Comparison of ENCODE assay signal across 18 cellular contexts in genomic region chr1:936348-936747, GRCh38. TPM values are rescaled to one million over a fixed set of nuclear protein-coding genes. Genes with fewer than 3 reads are reported as not detected.
DNase-seq lines count a peak whose midpoint lies in the region; ATAC-seq, FAIRE-seq and TF ChIP-seq lines count a peak whose summit lies in the region.
"Had no signal": no experiment of that assay in that cellular context is flagged by ENCODE, and none has a peak within 500 bp of the region (broad histone marks: within the 10 kb centered on the region; RNA-seq: fewer than 3 reads in every experiment).

No MANE protein-coding gene starts in this region.

- H3K4ac ChIP-seq in mesendoderm (ENCODE audit: low read depth, low read length) = no peak overlapping the region

- H2BK5ac ChIP-seq in mesendoderm (ENCODE audit: low read length) = no peak overlapping the region

- TF ChIP-seq RAD21 in HepG2 (CRISPR knock-in tag; IDR thresholded peaks at IDR 0.05) = no peak

- no peak overlapping the region for H4K5ac ChIP-seq in mesendoderm (ENCODE audit: low read length)

- peaks cover 13% of the 10 kb centered on the region for H3K4me1 Mint-ChIP-seq in stimulated activated memory B cell treated with anti-CD40 and anti-IgM and Interleukin-4, amounts not matched to agents 10 μg/mL and 1 μg/mL and 100 μg/mL, for 72 hours
- peaks cover 8% of the 10 kb centered on the region for H3K4me1 Mint-ChIP-seq in activated naive CD8-positive, alpha-beta T cell treated with anti-CD3 and anti-CD28 coated beads for 36 hours

- H2AK5ac ChIP-seq in mesendoderm (ENCODE audit: low read length) = no peak overlapping the region

- H3K4me1 ChIP-seq in HepG2 (ENCODE audit: insufficient read depth, low read length) (peaks cover 30% of the 10 kb centered on the region), right lobe of liver (peaks cover 0 to 15% (median 5%) of the 10 kb centered on the region in 4 donors), mesendoderm (ENCODE audit: control insufficient read depth, low read depth, low read length) (peaks cover 16% of the 10 kb centered on the region), breast epithelium (peaks cover 10 to 18% of the 10 kb centered on the region in 2 donors)

- no peak for TF ChIP-seq CTCF in HepG2 (CRISPR knock-in tag; IDR thresholded peaks at IDR 0.05)
- TF ChIP-seq CTCF in right lobe of liver (IDR thresholded peaks at IDR 0.05) = no peak
- TF ChIP-seq CTCF in breast epithelium (IDR thresholded peaks at IDR 0.05) = no peak

- H3K9me3 ChIP-seq in HepG2 (ENCODE audit: low read length) (no peaks in the 10 kb centered on the region), right lobe of liver (no peaks in the 10 kb centered on the region), SK-N-MC (ENCODE audit: low read depth, low read length) (no peaks in the 10 kb centered on the region), breast epithelium (no peaks in the 10 kb centered on the region)
- H3K9me3 ChIP-seq: HAP-1 had no signal

- H3K36me3 Mint-ChIP-seq in stimulated activated memory B cell treated with anti-CD40 and anti-IgM and Interleukin-4, amounts not matched to agents 10 μg/mL and 1 μg/mL and 100 μg/mL, for 72 hours = no peaks in the 10 kb centered on the region
- H3K36me3 Mint-ChIP-seq in activated naive CD8-positive, alpha-beta T cell treated with anti-CD3 and anti-CD28 coated beads for 36 hours = no peaks in the 10 kb centered on the region
- H3K36me3 Mint-ChIP-seq: CD4-positive, alpha-beta memory T cell had no signal

- peaks cover 73% of the 10 kb centered on the region for H3K27me3 Mint-ChIP-seq in stimulated activated memory B cell treated with anti-CD40 and anti-IgM and Interleukin-4, amounts not matched to agents 10 μg/mL and 1 μg/mL and 100 μg/mL, for 72 hours
- H3K27me3 Mint-ChIP-seq in activated naive CD8-positive, alpha-beta T cell treated with anti-CD3 and anti-CD28 coated beads for 36 hours = peaks cover 58% of the 10 kb centered on the region

- H2BK120ac ChIP-seq in mesendoderm (ENCODE audit: low read depth, low read length) = no peak overlapping the region

- peak overlapping the region; percentile 34 for H3K56ac ChIP-seq in mesendoderm (ENCODE audit: low read length)

- CTCF ChIA-PET in HepG2 (lab: Yijun Ruan, JAX; ENCODE audit: low intra/inter-chr PET ratio, low total read pairs) = no interaction called here

- H3K36me3 ChIP-seq in HepG2 (replicated peaks in 1 of 2; ENCODE audit: control insufficient read depth in 1 of 2, insufficient read depth in 2 of 2, low read length in 2 of 2) (no peaks in the 10 kb centered on the region), right lobe of liver (no peaks in the 10 kb centered on the region), SK-N-MC (ENCODE audit: insufficient read depth, low read length) (no peaks in the 10 kb centered on the region; the same call in 1 of the 2 replicates), mesendoderm (ENCODE audit: control insufficient read depth, insufficient read depth, low read length) (no peaks in the 10 kb centered on the region), breast epithelium (no peaks in the 10 kb centered on the region)
- H3K36me3 ChIP-seq: HAP-1 had no signal

- H3K4me2 ChIP-seq in HepG2 (ENCODE audit: low read depth, low read length) (no peak overlapping the region), mesendoderm (ENCODE audit: low read length) (no peak overlapping the region)

- no peak overlapping the region for H2AFZ ChIP-seq in HepG2 (ENCODE audit: low read length)

- no peak overlapping the region for H3K9ac ChIP-seq in HepG2 (ENCODE audit: insufficient read depth, low read depth, low read length)
- H3K9ac ChIP-seq in SK-N-MC (ENCODE audit: insufficient read length) = no peak overlapping the region
- H3K9ac ChIP-seq in mesendoderm (ENCODE audit: low read length) = no peak overlapping the region

- TF ChIP-seq POLR2A in HepG2 (IDR thresholded peaks at IDR 0.05; ENCODE audit: insufficient read depth in 1 of 2, low read depth in 2 of 2, low read length in 2 of 2) (no peak), right lobe of liver (IDR thresholded peaks at IDR 0.05) (no peak), breast epithelium (IDR thresholded peaks at IDR 0.05) (no peak)

- no peak for ATAC-seq in HepG2
- ATAC-seq in right lobe of liver = no peak
- ATAC-seq in stimulated activated memory B cell treated with anti-CD40 and anti-IgM and Interleukin-4, amounts not matched to agents 10 μg/mL and 1 μg/mL and 100 μg/mL, for 72 hours = peak; percentile 17
- ATAC-seq: GM12878 had no signal

- H4K8ac ChIP-seq in mesendoderm (ENCODE audit: low read depth, low read length) = no peak overlapping the region

- no TSS peak for BruUV-seq in HepG2 (replicated peaks; lab: Mats Ljungman, UMichigan)

- H3K27ac ChIP-seq in HepG2 (ENCODE audit: extremely low read length, insufficient read depth, low read length) (no peak overlapping the region), right lobe of liver (no peak overlapping the region), SK-N-MC (peak overlapping the region; percentile 76), mesendoderm (ENCODE audit: low read depth, low read length) (no peak overlapping the region), breast epithelium (no peak overlapping the region)
- H3K27ac ChIP-seq: C4-2B, HL-60 had no signal

- no peak overlapping the region for H3K4me3 Mint-ChIP-seq in stimulated activated memory B cell treated with anti-CD40 and anti-IgM and Interleukin-4, amounts not matched to agents 10 μg/mL and 1 μg/mL and 100 μg/mL, for 72 hours
- H3K4me3 Mint-ChIP-seq in activated naive CD8-positive, alpha-beta T cell treated with anti-CD3 and anti-CD28 coated beads for 36 hours = no peak overlapping the region
- H3K4me3 Mint-ChIP-seq: CD4-positive, alpha-beta memory T cell; HFFc6 had no signal

- POLR2A ChIA-PET in HepG2 (lab: Yijun Ruan, JAX) = no interaction called here

- H3K23ac ChIP-seq in mesendoderm (ENCODE audit: low read length) = no peak overlapping the region

- H3K9me3 Mint-ChIP-seq in stimulated activated memory B cell treated with anti-CD40 and anti-IgM and Interleukin-4, amounts not matched to agents 10 μg/mL and 1 μg/mL and 100 μg/mL, for 72 hours = no peaks in the 10 kb centered on the region
- H3K9me3 Mint-ChIP-seq in activated naive CD8-positive, alpha-beta T cell treated with anti-CD3 and anti-CD28 coated beads for 36 hours = no peaks in the 10 kb centered on the region
- H3K9me3 Mint-ChIP-seq: CD4-positive, alpha-beta memory T cell; HFFc6 had no signal

- H3K79me2 ChIP-seq in HepG2 (ENCODE audit: insufficient read depth, low read length) (no peaks in the 10 kb centered on the region), mesendoderm (ENCODE audit: control insufficient read depth, insufficient read depth, low read length) (no peaks in the 10 kb centered on the region)

- TF ChIP-seq EP300 in HepG2 (IDR thresholded peaks at IDR 0.05; ENCODE audit: low read depth in 2 of 2, low read length in 2 of 2) (no peak), HepG2 (CRISPR knock-in tag; IDR thresholded peaks at IDR 0.05; ENCODE audit: borderline replicate concordance) (no peak)

- in situ Hi-C loops in HepG2 (cut with HindIII; ENCODE audit: extremely low pct_ligation_motif_present, low pct_unique_long_range_greater_than_20kb) = no loop called here

- intact Hi-C loops in HepG2 (cut with micrococcal nuclease; ENCODE audit: unreplicated experiment) = no loop called here
- intact Hi-C loops in right lobe of liver (cut with DNase I) = no loop called here
- intact Hi-C loops in breast epithelium (cut with DNase I; ENCODE audit: low total_unique reads) = no loop called here

- no peaks in the 10 kb centered on the region for H3K79me1 ChIP-seq in mesendoderm (ENCODE audit: low read length)

- no peak for FAIRE-seq in HepG2 (lab: Jason Lieb, UNC)
- FAIRE-seq: GM12878, GM18507 had no signal

- peak overlapping the region; percentile 53 for H3K18ac ChIP-seq in mesendoderm (ENCODE audit: low read length)

- no peak overlapping the region for H2BK15ac ChIP-seq in mesendoderm (replicated peaks; ENCODE audit: low read depth)

- DNase-seq in HepG2 (ENCODE audit: low spot score) (no peak), right lobe of liver (no peak), SK-N-MC (ENCODE audit: low read depth, low spot score) (no peak), mesendoderm (no peak), H4 (ENCODE audit: low spot score) (no peak), breast epithelium (ENCODE audit: low spot score in 2 of 2) (no peak)
- DNase-seq in activated naive CD8-positive, alpha-beta T cell treated with anti-CD3 and anti-CD28 coated beads for 36 hours = no peak
- DNase-seq: 8988T; ACHN; CD4-positive, alpha-beta memory T cell; GOT3; HFFc6 had no signal

- no peaks in the 10 kb centered on the region for H4K20me1 ChIP-seq in HepG2 (ENCODE audit: insufficient read depth, low read length)

- H3K4me3 ChIP-seq in HepG2 (replicated peaks in 1 of 3; ENCODE audit: insufficient read depth in 1 of 3, low read depth in 2 of 3, low read length in 3 of 3) (no peak overlapping the region), right lobe of liver (no peak overlapping the region), SK-N-MC (peak overlapping the region; percentile 66), mesendoderm (ENCODE audit: low read length) (no peak overlapping the region), breast epithelium (no peak overlapping the region)
- H3K4me3 ChIP-seq: GM12878, HAP-1 had no signal

- H3K27me3 ChIP-seq in HepG2 (ENCODE audit: control insufficient read depth in 1 of 2, insufficient read depth in 2 of 2, low read length in 2 of 2) (peaks cover 30 to 83% of the 10 kb centered on the region in 2 experiments), right lobe of liver (peaks cover 0 to 12% of the 10 kb centered on the region in 2 donors), mesendoderm (ENCODE audit: insufficient read depth, low read length, poor library complexity) (no peaks in the 10 kb centered on the region), breast epithelium (peaks cover 7 to 53% of the 10 kb centered on the region in 2 donors)

- H3K27ac Mint-ChIP-seq in stimulated activated memory B cell treated with anti-CD40 and anti-IgM and Interleukin-4, amounts not matched to agents 10 μg/mL and 1 μg/mL and 100 μg/mL, for 72 hours = no peak overlapping the region
- no peak overlapping the region for H3K27ac Mint-ChIP-seq in activated naive CD8-positive, alpha-beta T cell treated with anti-CD3 and anti-CD28 coated beads for 36 hours
- H3K27ac Mint-ChIP-seq: CD4-positive, alpha-beta memory T cell; HFFc6 had no signal

- WGBS in HepG2 (ENCODE audit: low lambda C conversion rate) = 44% methylated on average over 4 of the region's 20 CpGs
- WGBS in right lobe of liver (ENCODE audit: insufficient coverage, low coverage, low lambda C conversion rate, missing lambda C conversion rate) = no CpG with 5 or more reads among the region's 20 CpGs
- WGBS in mesendoderm (ENCODE audit: extremely low coverage, insufficient coverage, low lambda C conversion rate) = no CpG with 5 or more reads among the region's 20 CpGs

RNA-seq across cellular contexts. Expression of gene SAMD11, which starts 12.6 kb away (rescaled TPM):
- total RNA-seq in HepG2 (2016; rRNA removed; fragmentation: Illumina TruSeq; extraction: Trizol) (0.11 TPM in 1 of 2 replicates, not detected in the other), right lobe of liver (1 to 10 TPM; 2.1 to 4.3 (median 3.7) TPM), breast epithelium (10 to 100 TPM in 1 of 3 donors, 1 to 10 TPM in 1, under 1 TPM in 1; 0.16 to 23.0 (median 2.9) TPM)
- not detected in 2 replicates for total RNA-seq in HepG2 (2016; cell fraction: cytosol; rRNA removed; fragmentation: Illumina TruSeq; extraction: Trizol; ENCODE audit: low read depth)
- 0.13 TPM in 1 of 2 replicates, not detected in the other for total RNA-seq in HepG2 (2016; cell fraction: insoluble cytoplasmic fraction; rRNA removed; fragmentation: Illumina TruSeq; extraction: Trizol)
- not detected in 2 replicates for total RNA-seq in HepG2 (2016; cell fraction: membrane; rRNA removed; fragmentation: Illumina TruSeq; extraction: Trizol)
- total RNA-seq in HepG2 (2016; cell fraction: nucleus; rRNA removed; fragmentation: Illumina TruSeq; extraction: Trizol) = not detected in 2 replicates
- 0.09 TPM in 1 of 2 replicates, not detected in the other for polyA plus RNA-seq in HepG2 (2011; rRNA removed)
- polyA plus RNA-seq in HepG2 (2011; cell fraction: cytosol; rRNA removed) = 0.09 and 0.24 TPM in 2 replicates
- 0.10 and 0.37 TPM in 2 replicates for polyA plus RNA-seq in HepG2 (2011; cell fraction: nucleus; rRNA removed)
- polyA plus RNA-seq in HepG2 (2012) = not detected in 2 replicates
- not detected in 2 replicates for polyA plus RNA-seq in HepG2 (2016; cell fraction: cytosol; fragmentation: Illumina TruSeq; extraction: Trizol; ENCODE audit: low read depth)
- not detected in 2 replicates for polyA plus RNA-seq in HepG2 (2016; cell fraction: insoluble cytoplasmic fraction; fragmentation: Illumina TruSeq; extraction: Trizol; ENCODE audit: low read depth)
- not detected in 2 replicates for polyA plus RNA-seq in HepG2 (2016; cell fraction: membrane; fragmentation: Illumina TruSeq; extraction: Trizol; ENCODE audit: low read depth)
- not detected in 2 replicates for polyA plus RNA-seq in HepG2 (2016; cell fraction: nucleus; fragmentation: Illumina TruSeq; extraction: Trizol; ENCODE audit: insufficient read depth, low read depth)
- polyA minus RNA-seq in HepG2 (2011; rRNA and poly(A)+ RNA removed; ENCODE audit: low replicate concordance) = 19.7 TPM in 1 of 2 replicates, not detected in the other
- 0.99 and 1.4 TPM in 2 replicates for polyA minus RNA-seq in HepG2 (2011; cell fraction: cytosol; rRNA and poly(A)+ RNA removed)
- polyA minus RNA-seq in HepG2 (2011; cell fraction: nucleus; rRNA and poly(A)+ RNA removed) = 1.2 TPM in 1 of 2 replicates, not detected in the other
- polyA plus RNA-seq in mesendoderm (2013, experiment 1 of 2) = 2.7 TPM
- polyA plus RNA-seq in mesendoderm (2013, experiment 2 of 2) = 2.2 TPM
- 39.7 and 116 TPM in 2 replicates for total RNA-seq in H4 (2014; rRNA removed; shearing (Covaris generic))
- total RNA-seq in activated naive CD8-positive, alpha-beta T cell treated with anti-CD3 and anti-CD28 coated beads for 36 hours = not detected
- total RNA-seq: CD4-positive, alpha-beta memory T cell; GM12878 had no signal

RNA-seq across cellular contexts. Expression of gene NOC2L, which starts 22.7 kb away (rescaled TPM):
- total RNA-seq in HepG2 (2016; rRNA removed; fragmentation: Illumina TruSeq; extraction: Trizol) (91.6 and 103 TPM in 2 replicates), right lobe of liver (10 to 100 TPM; 28.9 to 36.8 (median 30.2) TPM), breast epithelium (10 to 100 TPM; 36.2 to 38.7 (median 38.2) TPM)
- 14.1 and 16.1 TPM in 2 replicates for total RNA-seq in HepG2 (2016; cell fraction: cytosol; rRNA removed; fragmentation: Illumina TruSeq; extraction: Trizol; ENCODE audit: low read depth)
- 81.2 and 109 TPM in 2 replicates for total RNA-seq in HepG2 (2016; cell fraction: insoluble cytoplasmic fraction; rRNA removed; fragmentation: Illumina TruSeq; extraction: Trizol)
- 22.9 and 27.1 TPM in 2 replicates for total RNA-seq in HepG2 (2016; cell fraction: membrane; rRNA removed; fragmentation: Illumina TruSeq; extraction: Trizol)
- 53.2 and 63.8 TPM in 2 replicates for total RNA-seq in HepG2 (2016; cell fraction: nucleus; rRNA removed; fragmentation: Illumina TruSeq; extraction: Trizol)
- 32.0 and 40.5 TPM in 2 replicates for polyA plus RNA-seq in HepG2 (2011; rRNA removed)
- polyA plus RNA-seq in HepG2 (2011; cell fraction: cytosol; rRNA removed) = 33.6 and 44.6 TPM in 2 replicates
- polyA plus RNA-seq in HepG2 (2011; cell fraction: nucleus; rRNA removed) = 85.2 and 96.0 TPM in 2 replicates
- polyA plus RNA-seq in HepG2 (2012) = 41.8 and 44.3 TPM in 2 replicates
- 5.1 and 6.4 TPM in 2 replicates for polyA plus RNA-seq in HepG2 (2016; cell fraction: cytosol; fragmentation: Illumina TruSeq; extraction: Trizol; ENCODE audit: low read depth)
- 69.1 and 81.1 TPM in 2 replicates for polyA plus RNA-seq in HepG2 (2016; cell fraction: insoluble cytoplasmic fraction; fragmentation: Illumina TruSeq; extraction: Trizol; ENCODE audit: low read depth)
- 9.8 and 11.1 TPM in 2 replicates for polyA plus RNA-seq in HepG2 (2016; cell fraction: membrane; fragmentation: Illumina TruSeq; extraction: Trizol; ENCODE audit: low read depth)
- 108 and 110 TPM in 2 replicates for polyA plus RNA-seq in HepG2 (2016; cell fraction: nucleus; fragmentation: Illumina TruSeq; extraction: Trizol; ENCODE audit: insufficient read depth, low read depth)
- 118 and 166 TPM in 2 replicates for polyA minus RNA-seq in HepG2 (2011; rRNA and poly(A)+ RNA removed; ENCODE audit: low replicate concordance)
- 43.1 and 44.0 TPM in 2 replicates for polyA minus RNA-seq in HepG2 (2011; cell fraction: cytosol; rRNA and poly(A)+ RNA removed)
- 18.8 and 20.1 TPM in 2 replicates for polyA minus RNA-seq in HepG2 (2011; cell fraction: nucleus; rRNA and poly(A)+ RNA removed)
- polyA plus RNA-seq in mesendoderm (2013, experiment 1 of 2) = 80.8 TPM
- 79.8 TPM for polyA plus RNA-seq in mesendoderm (2013, experiment 2 of 2)
- 78.4 and 90.7 TPM in 2 replicates for total RNA-seq in H4 (2014; rRNA removed; shearing (Covaris generic))
- 100 to 1,000 TPM; 176 to 185 TPM for total RNA-seq in activated naive CD8-positive, alpha-beta T cell treated with anti-CD3 and anti-CD28 coated beads for 36 hours

RNA-seq across cellular contexts. Expression of gene KLHL17, which starts 24.0 kb away (rescaled TPM):
- total RNA-seq in HepG2 (2016; rRNA removed; fragmentation: Illumina TruSeq; extraction: Trizol) (2.8 and 9.3 TPM in 2 replicates), right lobe of liver (1 to 10 TPM; 1.9 to 6.7 (median 4.3) TPM), breast epithelium (10 to 100 TPM in 1 of 3 donors, 1 to 10 TPM in 2; 5.4 to 18.0 (median 10.0) TPM)
- 4.5 and 5.0 TPM in 2 replicates for total RNA-seq in HepG2 (2016; cell fraction: cytosol; rRNA removed; fragmentation: Illumina TruSeq; extraction: Trizol; ENCODE audit: low read depth)
- total RNA-seq in HepG2 (2016; cell fraction: insoluble cytoplasmic fraction; rRNA removed; fragmentation: Illumina TruSeq; extraction: Trizol) = 2.4 and 10.3 TPM in 2 replicates
- 2.6 and 2.8 TPM in 2 replicates for total RNA-seq in HepG2 (2016; cell fraction: membrane; rRNA removed; fragmentation: Illumina TruSeq; extraction: Trizol)
- total RNA-seq in HepG2 (2016; cell fraction: nucleus; rRNA removed; fragmentation: Illumina TruSeq; extraction: Trizol) = 14.8 and 15.9 TPM in 2 replicates
- polyA plus RNA-seq in HepG2 (2011; rRNA removed) = 24.7 and 31.4 TPM in 2 replicates
- 6.8 and 12.3 TPM in 2 replicates for polyA plus RNA-seq in HepG2 (2011; cell fraction: cytosol; rRNA removed)
- polyA plus RNA-seq in HepG2 (2011; cell fraction: nucleus; rRNA removed) = 590 and 778 TPM in 2 replicates
- 11.7 and 19.1 TPM in 2 replicates for polyA plus RNA-seq in HepG2 (2012)
- polyA plus RNA-seq in HepG2 (2016; cell fraction: cytosol; fragmentation: Illumina TruSeq; extraction: Trizol; ENCODE audit: low read depth) = 1.1 and 1.3 TPM in 2 replicates
- polyA plus RNA-seq in HepG2 (2016; cell fraction: insoluble cytoplasmic fraction; fragmentation: Illumina TruSeq; extraction: Trizol; ENCODE audit: low read depth) = 3.4 and 3.7 TPM in 2 replicates
- 1.9 and 2.4 TPM in 2 replicates for polyA plus RNA-seq in HepG2 (2016; cell fraction: membrane; fragmentation: Illumina TruSeq; extraction: Trizol; ENCODE audit: low read depth)
- polyA plus RNA-seq in HepG2 (2016; cell fraction: nucleus; fragmentation: Illumina TruSeq; extraction: Trizol; ENCODE audit: insufficient read depth, low read depth) = 71.9 and 74.8 TPM in 2 replicates
- 4.3 and 19.5 TPM in 2 replicates for polyA minus RNA-seq in HepG2 (2011; rRNA and poly(A)+ RNA removed; ENCODE audit: low replicate concordance)
- polyA minus RNA-seq in HepG2 (2011; cell fraction: cytosol; rRNA and poly(A)+ RNA removed) = 4.6 and 4.9 TPM in 2 replicates
- 24.9 and 31.0 TPM in 2 replicates for polyA minus RNA-seq in HepG2 (2011; cell fraction: nucleus; rRNA and poly(A)+ RNA removed)
- polyA plus RNA-seq in mesendoderm (2013, experiment 1 of 2) = 10.4 TPM
- 10.3 TPM for polyA plus RNA-seq in mesendoderm (2013, experiment 2 of 2)
- 1.9 and 5.7 TPM in 2 replicates for total RNA-seq in H4 (2014; rRNA removed; shearing (Covaris generic))
- total RNA-seq in activated naive CD8-positive, alpha-beta T cell treated with anti-CD3 and anti-CD28 coated beads for 36 hours = 10 to 100 TPM; 19.5 to 22.5 TPM

RNA-seq across cellular contexts. Expression of gene PLEKHN1, which starts 29.9 kb away (rescaled TPM):
- total RNA-seq in HepG2 (2016; rRNA removed; fragmentation: Illumina TruSeq; extraction: Trizol) = 0.21 and 0.42 TPM in 2 replicates
- total RNA-seq in HepG2 (2016; cell fraction: cytosol; rRNA removed; fragmentation: Illumina TruSeq; extraction: Trizol; ENCODE audit: low read depth) = not detected in 2 replicates
- total RNA-seq in HepG2 (2016; cell fraction: insoluble cytoplasmic fraction; rRNA removed; fragmentation: Illumina TruSeq; extraction: Trizol) = 0.31 and 0.48 TPM in 2 replicates
- 0.15 and 0.17 TPM in 2 replicates for total RNA-seq in HepG2 (2016; cell fraction: membrane; rRNA removed; fragmentation: Illumina TruSeq; extraction: Trizol)
- total RNA-seq in HepG2 (2016; cell fraction: nucleus; rRNA removed; fragmentation: Illumina TruSeq; extraction: Trizol) = 0.59 and 0.63 TPM in 2 replicates
- 0.58 and 0.59 TPM in 2 replicates for polyA plus RNA-seq in HepG2 (2011; rRNA removed)
- polyA plus RNA-seq in HepG2 (2011; cell fraction: cytosol; rRNA removed) = 0.13 and 0.23 TPM in 2 replicates
- polyA plus RNA-seq in HepG2 (2011; cell fraction: nucleus; rRNA removed) = 13.2 and 15.5 TPM in 2 replicates
- polyA plus RNA-seq in HepG2 (2012) = 0.51 and 0.55 TPM in 2 replicates
- polyA plus RNA-seq in HepG2 (2016; cell fraction: cytosol; fragmentation: Illumina TruSeq; extraction: Trizol; ENCODE audit: low read depth) = 0.05 and 0.09 TPM in 2 replicates
- polyA plus RNA-seq in HepG2 (2016; cell fraction: insoluble cytoplasmic fraction; fragmentation: Illumina TruSeq; extraction: Trizol; ENCODE audit: low read depth) = 0.29 and 0.48 TPM in 2 replicates
- 0.13 and 0.29 TPM in 2 replicates for polyA plus RNA-seq in HepG2 (2016; cell fraction: membrane; fragmentation: Illumina TruSeq; extraction: Trizol; ENCODE audit: low read depth)
- 2.6 and 2.7 TPM in 2 replicates for polyA plus RNA-seq in HepG2 (2016; cell fraction: nucleus; fragmentation: Illumina TruSeq; extraction: Trizol; ENCODE audit: insufficient read depth, low read depth)
- 0.26 and 0.54 TPM in 2 replicates for polyA minus RNA-seq in HepG2 (2011; rRNA and poly(A)+ RNA removed; ENCODE audit: low replicate concordance)
- 0.53 TPM in 1 of 2 replicates, not detected in the other for polyA minus RNA-seq in HepG2 (2011; cell fraction: cytosol; rRNA and poly(A)+ RNA removed)
- 1.8 and 1.9 TPM in 2 replicates for polyA minus RNA-seq in HepG2 (2011; cell fraction: nucleus; rRNA and poly(A)+ RNA removed)
- 1 to 10 TPM in 1 of 6 experiments, under 1 TPM in 4, not detected in 1; 0.11 to 2.4 (median 0.26) TPM for total RNA-seq in right lobe of liver
- polyA plus RNA-seq in mesendoderm (2013, experiment 1 of 2) = 0.20 TPM
- 0.28 TPM for polyA plus RNA-seq in mesendoderm (2013, experiment 2 of 2)
- total RNA-seq in H4 (2014; rRNA removed; shearing (Covaris generic)) = 0.08 and 1.2 TPM in 2 replicates
- 1 to 10 TPM in 1 of 2 experiments, under 1 TPM in 1; 0.85 to 1.3 TPM for total RNA-seq in activated naive CD8-positive, alpha-beta T cell treated with anti-CD3 and anti-CD28 coated beads for 36 hours
- total RNA-seq in breast epithelium = 1 to 10 TPM in 2 of 3 donors, under 1 TPM in 1; 0.16 to 2.8 (median 1.6) TPM

RNA-seq across cellular contexts. Expression of gene PERM1, which starts 45.5 kb away (rescaled TPM):
- total RNA-seq in HepG2 (2016; rRNA removed; fragmentation: Illumina TruSeq; extraction: Trizol) = 0.04 TPM in 1 of 2 replicates, not detected in the other
- not detected in 2 replicates for total RNA-seq in HepG2 (2016; cell fraction: cytosol; rRNA removed; fragmentation: Illumina TruSeq; extraction: Trizol; ENCODE audit: low read depth)
- total RNA-seq in HepG2 (2016; cell fraction: insoluble cytoplasmic fraction; rRNA removed; fragmentation: Illumina TruSeq; extraction: Trizol) = not detected in 2 replicates
- not detected in 2 replicates for total RNA-seq in HepG2 (2016; cell fraction: membrane; rRNA removed; fragmentation: Illumina TruSeq; extraction: Trizol)
- total RNA-seq in HepG2 (2016; cell fraction: nucleus; rRNA removed; fragmentation: Illumina TruSeq; extraction: Trizol) = not detected in 2 replicates
- 0.29 and 0.38 TPM in 2 replicates for polyA plus RNA-seq in HepG2 (2011; rRNA removed)
- 0.17 and 0.32 TPM in 2 replicates for polyA plus RNA-seq in HepG2 (2011; cell fraction: cytosol; rRNA removed)
- polyA plus RNA-seq in HepG2 (2011; cell fraction: nucleus; rRNA removed) = 2.3 and 2.6 TPM in 2 replicates
- 0.44 TPM in 2 replicates for polyA plus RNA-seq in HepG2 (2012)
- polyA plus RNA-seq in HepG2 (2016; cell fraction: cytosol; fragmentation: Illumina TruSeq; extraction: Trizol; ENCODE audit: low read depth) = not detected in 2 replicates
- polyA plus RNA-seq in HepG2 (2016; cell fraction: insoluble cytoplasmic fraction; fragmentation: Illumina TruSeq; extraction: Trizol; ENCODE audit: low read depth) = not detected in 2 replicates
- polyA plus RNA-seq in HepG2 (2016; cell fraction: membrane; fragmentation: Illumina TruSeq; extraction: Trizol; ENCODE audit: low read depth) = not detected in 2 replicates
- not detected in 2 replicates for polyA plus RNA-seq in HepG2 (2016; cell fraction: nucleus; fragmentation: Illumina TruSeq; extraction: Trizol; ENCODE audit: insufficient read depth, low read depth)
- polyA minus RNA-seq in HepG2 (2011; rRNA and poly(A)+ RNA removed; ENCODE audit: low replicate concordance) = 0.09 and 2.7 TPM in 2 replicates
- polyA minus RNA-seq in HepG2 (2011; cell fraction: cytosol; rRNA and poly(A)+ RNA removed) = 0.44 and 0.59 TPM in 2 replicates
- polyA minus RNA-seq in HepG2 (2011; cell fraction: nucleus; rRNA and poly(A)+ RNA removed) = 0.99 and 1.2 TPM in 2 replicates
- total RNA-seq in right lobe of liver = under 1 TPM in 4 of 6 experiments, not detected in 2; 0.18 to 0.46 (median 0.28) TPM
- polyA plus RNA-seq in mesendoderm (2013, experiment 1 of 2) = not detected
- polyA plus RNA-seq in mesendoderm (2013, experiment 2 of 2) = not detected
- total RNA-seq in H4 (2014; rRNA removed; shearing (Covaris generic)) = 0.19 TPM in 1 of 2 replicates, not detected in the other
- total RNA-seq in activated naive CD8-positive, alpha-beta T cell treated with anti-CD3 and anti-CD28 coated beads for 36 hours = not detected
- total RNA-seq in breast epithelium = 1 to 10 TPM in 1 of 3 donors, under 1 TPM in 1, not detected in 1; 0.33 to 1.9 TPM
- total RNA-seq: CD4-positive, alpha-beta memory T cell; GM12878 had no signal
- polyA plus RNA-seq: GM12878 had no signal
